19 cellular contexts compared by ENCODE assay signal in the genomic region with DNA sequence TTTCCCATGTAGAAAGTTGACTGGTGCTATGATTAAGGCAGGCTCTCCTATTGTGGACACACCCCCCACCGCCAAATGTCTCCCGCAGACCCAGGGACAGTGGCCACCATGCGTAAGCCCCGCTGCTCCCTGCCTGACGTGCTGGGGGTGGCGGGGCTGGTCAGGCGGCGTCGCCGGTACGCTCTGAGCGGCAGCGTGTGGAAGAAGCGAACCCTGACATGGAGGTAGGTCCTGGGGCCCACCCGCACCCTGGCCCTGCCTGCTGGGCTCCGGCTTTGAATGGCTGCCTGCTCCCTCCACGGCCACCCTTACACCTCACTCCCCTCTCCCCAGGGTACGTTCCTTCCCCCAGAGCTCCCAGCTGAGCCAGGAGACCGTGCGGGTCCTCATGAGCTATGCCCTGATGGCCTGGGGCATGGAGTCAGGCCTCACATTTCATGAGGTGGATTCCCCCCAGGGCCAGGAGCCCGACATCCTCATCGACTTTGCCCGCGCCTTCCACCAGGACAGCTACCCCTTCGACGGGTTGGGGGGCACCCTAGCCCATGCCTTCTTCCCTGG. TPM values are rescaled to one million over a fixed set of nuclear protein-coding genes. Genes with fewer than 3 reads are reported as not detected.
DNase-seq lines count a peak whose midpoint lies in the region; TF ChIP-seq lines count a peak whose summit lies in the region.
"Had no signal": no experiment of that assay in that cellular context is flagged by ENCODE, and none has a peak within 500 bp of the region (broad histone marks: within the 10 kb centered on the region; RNA-seq: fewer than 3 reads in every experiment).

No MANE protein-coding gene starts in this region.

- POLR2A ChIA-PET in activated CD4-positive, alpha-beta memory T cell treated with anti-CD3 and anti-CD28 coated beads, Interleukin-2, amount 10 ng/mL, durations not matched to agents 7 days and 5 days (lab: Charles Lee), result interaction anchor here (1.0 to 8.7 kb wide), 11 partner anchors 9 to 85 kb away, joined by 3 to 72 read pairs (median 9); a partner anchor contains a TSS
- POLR2A ChIA-PET in activated CD4-positive, alpha-beta memory T cell treated with anti-CD3 and anti-CD28 coated beads for 36 hours (lab: Charles Lee), result no interaction called here

- H3K79me2 ChIP-seq in DOHH2 (ENCODE audit: control insufficient read depth, low read length) (no peaks in the 10 kb centered on the region), hepatocyte (no peaks in the 10 kb centered on the region)

- no peak overlapping the region for H2AFZ ChIP-seq in hepatocyte

- CTCF ChIA-PET in activated CD4-positive, alpha-beta memory T cell treated with anti-CD3 and anti-CD28 coated beads, Interleukin-2, amount 10 ng/mL, durations not matched to agents 7 days and 5 days (lab: Charles Lee), result interaction anchor here (2.1 to 5.8 kb wide), 2 partner anchors 18 to 21 kb away, joined by 15 to 38 read pairs; no protein-coding TSS in a partner anchor
- CTCF ChIA-PET in activated CD4-positive, alpha-beta memory T cell treated with anti-CD3 and anti-CD28 coated beads for 36 hours (lab: Charles Lee), result interaction anchor here (6.2 kb wide), 1 partner anchor 19 kb away, joined by 89 read pairs; no protein-coding TSS in a partner anchor

- H3K36me3 ChIP-seq in DOHH2 (ENCODE audit: control insufficient read depth, low read length) (no peaks in the 10 kb centered on the region), neutrophil (peaks cover 51% of the 10 kb centered on the region), hepatocyte (replicated peaks; ENCODE audit: insufficient read depth, low read depth) (no peaks in the 10 kb centered on the region)

- intact Hi-C loops in activated CD4-positive, alpha-beta memory T cell treated with anti-CD3 and anti-CD28 coated beads for 36 hours (cut with micrococcal nuclease), result no loop called here
- intact Hi-C loops in activated T-helper 1 cell treated with anti-CD3 and anti-CD28 coated beads, Interleukin-12 subunit alpha, Interleukin-12 subunit beta, Interleukin-2, Interleukin-4 antibody, amounts not matched to agents 30 ng/mL and 10 ng/mL and 1 ng/mL, durations not matched to agents 14 hours and 24 hours and 36 hours (cut with micrococcal nuclease), result no loop called here

- peak overlapping the region; percentile 7 for H3K27ac ChIP-seq in DOHH2 (ENCODE audit: low read depth, low read length)
- peak overlapping the region; percentile 94 for H3K27ac ChIP-seq in neutrophil
- no peak overlapping the region for H3K27ac ChIP-seq in hepatocyte
- H3K27ac ChIP-seq: C4-2B, RWPE1 had no signal

- H4K20me1 ChIP-seq in DOHH2 (ENCODE audit: control insufficient read depth, insufficient read depth, low read depth, low read length), result no peaks in the 10 kb centered on the region
- H4K20me1 ChIP-seq in hepatocyte (ENCODE audit: insufficient read depth, poor library complexity, severe bottlenecking), result no peaks in the 10 kb centered on the region

- H3K4me1 Mint-ChIP-seq in activated CD4-positive, alpha-beta memory T cell treated with anti-CD3 and anti-CD28 coated beads, Interleukin-2, amount 10 ng/mL, durations not matched to agents 7 days and 5 days, result peaks cover 77% of the 10 kb centered on the region
- H3K4me1 Mint-ChIP-seq in activated CD4-positive, alpha-beta memory T cell treated with anti-CD3 and anti-CD28 coated beads for 36 hours (ENCODE audit: low read depth), result peaks cover 32% of the 10 kb centered on the region
- H3K4me1 Mint-ChIP-seq in activated T-helper 1 cell treated with anti-CD3 and anti-CD28 coated beads, Interleukin-12 subunit alpha, Interleukin-12 subunit beta, Interleukin-2, Interleukin-4 antibody, amounts not matched to agents 30 ng/mL and 10 ng/mL and 1 ng/mL, durations not matched to agents 14 hours and 24 hours and 36 hours (ENCODE audit: low read depth), result peaks cover 59% of the 10 kb centered on the region
- peaks cover 4% of the 10 kb centered on the region for H3K4me1 Mint-ChIP-seq in type B pancreatic cell (ENCODE audit: unreplicated experiment)

- H3K4me1 ChIP-seq in DOHH2 (ENCODE audit: control insufficient read depth, low read length) (peaks cover 42% of the 10 kb centered on the region), neutrophil (ENCODE audit: control insufficient read depth in 1 of 2, insufficient read depth in 1 of 2, low read depth in 1 of 2, low read length in 1 of 2) (peaks cover 70 to 80% of the 10 kb centered on the region in 2 experiments), hepatocyte (ENCODE audit: insufficient read depth) (peaks cover 19% of the 10 kb centered on the region)

- no peaks in the 10 kb centered on the region for H3K9me3 Mint-ChIP-seq in activated CD4-positive, alpha-beta memory T cell treated with anti-CD3 and anti-CD28 coated beads, Interleukin-2, amount 10 ng/mL, durations not matched to agents 7 days and 5 days
- H3K9me3 Mint-ChIP-seq in activated CD4-positive, alpha-beta memory T cell treated with anti-CD3 and anti-CD28 coated beads for 36 hours, result no peaks in the 10 kb centered on the region
- no peaks in the 10 kb centered on the region for H3K9me3 Mint-ChIP-seq in activated T-helper 1 cell treated with anti-CD3 and anti-CD28 coated beads, Interleukin-12 subunit alpha, Interleukin-12 subunit beta, Interleukin-2, Interleukin-4 antibody, amounts not matched to agents 30 ng/mL and 10 ng/mL and 1 ng/mL, durations not matched to agents 14 hours and 24 hours and 36 hours
- no peaks in the 10 kb centered on the region for H3K9me3 Mint-ChIP-seq in type B pancreatic cell

- peaks cover 66% of the 10 kb centered on the region for H3K36me3 Mint-ChIP-seq in activated CD4-positive, alpha-beta memory T cell treated with anti-CD3 and anti-CD28 coated beads, Interleukin-2, amount 10 ng/mL, durations not matched to agents 7 days and 5 days (ENCODE audit: low read depth)
- peaks cover 9% of the 10 kb centered on the region for H3K36me3 Mint-ChIP-seq in activated CD4-positive, alpha-beta memory T cell treated with anti-CD3 and anti-CD28 coated beads for 36 hours
- peaks cover 20% of the 10 kb centered on the region for H3K36me3 Mint-ChIP-seq in activated T-helper 1 cell treated with anti-CD3 and anti-CD28 coated beads, Interleukin-12 subunit alpha, Interleukin-12 subunit beta, Interleukin-2, Interleukin-4 antibody, amounts not matched to agents 30 ng/mL and 10 ng/mL and 1 ng/mL, durations not matched to agents 14 hours and 24 hours and 36 hours (ENCODE audit: low read depth)
- peaks cover 10% of the 10 kb centered on the region for H3K36me3 Mint-ChIP-seq in type B pancreatic cell

- H3K27me3 Mint-ChIP-seq in activated CD4-positive, alpha-beta memory T cell treated with anti-CD3 and anti-CD28 coated beads, Interleukin-2, amount 10 ng/mL, durations not matched to agents 7 days and 5 days, result peaks cover 6% of the 10 kb centered on the region
- peaks cover 7% of the 10 kb centered on the region for H3K27me3 Mint-ChIP-seq in activated CD4-positive, alpha-beta memory T cell treated with anti-CD3 and anti-CD28 coated beads for 36 hours
- peaks cover 3% of the 10 kb centered on the region for H3K27me3 Mint-ChIP-seq in activated T-helper 1 cell treated with anti-CD3 and anti-CD28 coated beads, Interleukin-12 subunit alpha, Interleukin-12 subunit beta, Interleukin-2, Interleukin-4 antibody, amounts not matched to agents 30 ng/mL and 10 ng/mL and 1 ng/mL, durations not matched to agents 14 hours and 24 hours and 36 hours (ENCODE audit: insufficient read depth)
- peaks cover 60% of the 10 kb centered on the region for H3K27me3 Mint-ChIP-seq in type B pancreatic cell

- H3K4me3 Mint-ChIP-seq in activated CD4-positive, alpha-beta memory T cell treated with anti-CD3 and anti-CD28 coated beads, Interleukin-2, amount 10 ng/mL, durations not matched to agents 7 days and 5 days, result peak overlapping the region; percentile 57
- no peak overlapping the region for H3K4me3 Mint-ChIP-seq in activated CD4-positive, alpha-beta memory T cell treated with anti-CD3 and anti-CD28 coated beads for 36 hours
- peak overlapping the region; percentile 6 for H3K4me3 Mint-ChIP-seq in activated T-helper 1 cell treated with anti-CD3 and anti-CD28 coated beads, Interleukin-12 subunit alpha, Interleukin-12 subunit beta, Interleukin-2, Interleukin-4 antibody, amounts not matched to agents 30 ng/mL and 10 ng/mL and 1 ng/mL, durations not matched to agents 14 hours and 24 hours and 36 hours
- H3K4me3 Mint-ChIP-seq in type B pancreatic cell, result no peak overlapping the region

- H3F3A ChIP-seq in DOHH2 (ENCODE audit: control insufficient read depth, insufficient read depth), result 0 out of 2 replicates have a peak, but pooled peaks cover 6% of the 10 kb centered on the region

- DNase-seq in activated CD4-positive, alpha-beta memory T cell treated with anti-CD3 and anti-CD28 coated beads, Interleukin-2, amount 10 ng/mL, durations not matched to agents 7 days and 5 days, result no peak
- DNase-seq in activated CD4-positive, alpha-beta memory T cell treated with anti-CD3 and anti-CD28 coated beads for 36 hours, result no peak
- DNase-seq in activated T-helper 1 cell treated with anti-CD3 and anti-CD28 coated beads, Interleukin-12 subunit alpha, Interleukin-12 subunit beta, Interleukin-2, Interleukin-4 antibody, amounts not matched to agents 30 ng/mL and 10 ng/mL and 1 ng/mL, durations not matched to agents 14 hours and 24 hours and 36 hours (ENCODE audit: low spot score), result no peak
- DNase-seq in hepatocyte (ENCODE audit: low spot score) (no peak), HPDE6-E6E7 (ENCODE audit: extremely low spot score) (no peak), type B pancreatic cell (ENCODE audit: extremely low spot score, unreplicated experiment) (no peak)
- DNase-seq: DND-41, GF-D8, Kasumi-1, MM.1S, NCI-H1092 treated with DMSO at 0.1 percent for 48 hours, NCI-H2081 treated with DMSO at 0.1 percent for 48 hours, NCI-H510A treated with DMSO at 0.1 percent for 48 hours, NCI-H82, PC-3 had no signal

- H3K4me3 ChIP-seq in DOHH2 (ENCODE audit: low read length) (peak overlapping the region; percentile 23), neutrophil (ENCODE audit: low read depth in 1 of 2, low read length in 1 of 2) (peak overlapping the region; percentile 99), hepatocyte (no peak overlapping the region)

- no peaks in the 10 kb centered on the region for H3K9me2 ChIP-seq in DOHH2 (replicated peaks; ENCODE audit: control insufficient read depth, low read length)
- H3K9me2 ChIP-seq in hepatocyte (replicated peaks; ENCODE audit: insufficient read depth), result no peaks in the 10 kb centered on the region

- H3K27me3 ChIP-seq in DOHH2 (ENCODE audit: control insufficient read depth, low read length) (peaks cover 22% of the 10 kb centered on the region), neutrophil (no peaks in the 10 kb centered on the region), hepatocyte (peaks cover 57% of the 10 kb centered on the region)

- H3K4me2 ChIP-seq in DOHH2 (ENCODE audit: low read length) (peak overlapping the region; percentile 59), hepatocyte (no peak overlapping the region)

- peak overlapping the region; percentile 77 for H3K27ac Mint-ChIP-seq in activated CD4-positive, alpha-beta memory T cell treated with anti-CD3 and anti-CD28 coated beads, Interleukin-2, amount 10 ng/mL, durations not matched to agents 7 days and 5 days
- H3K27ac Mint-ChIP-seq in activated CD4-positive, alpha-beta memory T cell treated with anti-CD3 and anti-CD28 coated beads for 36 hours, result no peak overlapping the region
- peak overlapping the region; percentile 85 for H3K27ac Mint-ChIP-seq in activated T-helper 1 cell treated with anti-CD3 and anti-CD28 coated beads, Interleukin-12 subunit alpha, Interleukin-12 subunit beta, Interleukin-2, Interleukin-4 antibody, amounts not matched to agents 30 ng/mL and 10 ng/mL and 1 ng/mL, durations not matched to agents 14 hours and 24 hours and 36 hours
- H3K27ac Mint-ChIP-seq in type B pancreatic cell, result no peak overlapping the region

- H3K9me3 ChIP-seq in DOHH2 (ENCODE audit: control insufficient read depth, insufficient read depth, low read length) (no peaks in the 10 kb centered on the region), neutrophil (no peaks in the 10 kb centered on the region), hepatocyte (ENCODE audit: low read depth) (no peaks in the 10 kb centered on the region)

- no peak for TF ChIP-seq CTCF in DOHH2 (IDR thresholded peaks at IDR 0.05; ENCODE audit: low read depth, low read length, poor library complexity, severe bottlenecking)
- TF ChIP-seq CTCF in neutrophil (IDR thresholded peaks at IDR 0.05), result no peak
- TF ChIP-seq CTCF in hepatocyte (IDR thresholded peaks at IDR 0.05; ENCODE audit: poor library complexity), result no peak
- TF ChIP-seq CTCF in type B pancreatic cell (conservative IDR thresholded peaks at IDR 0.05), result no peak

- 90% methylated on average over 24 of the region's 26 CpGs for WGBS in hepatocyte (ENCODE audit: low lambda C conversion rate, missing lambda C conversion rate)

RNA-seq across cellular contexts. Expression of a gene that starts 3.6 kb away (rescaled TPM):
- total RNA-seq in activated CD4-positive, alpha-beta memory T cell treated with anti-CD3 and anti-CD28 coated beads, Interleukin-2, amount 10 ng/mL, durations not matched to agents 7 days and 5 days, result 100 to 1,000 TPM; 112 to 117 TPM
- total RNA-seq in activated CD4-positive, alpha-beta memory T cell treated with anti-CD3 and anti-CD28 coated beads for 36 hours, result 1 to 10 TPM; 2.2 TPM
- total RNA-seq in activated T-helper 1 cell treated with anti-CD3 and anti-CD28 coated beads, Interleukin-12 subunit alpha, Interleukin-12 subunit beta, Interleukin-2, Interleukin-4 antibody, amounts not matched to agents 30 ng/mL and 10 ng/mL and 1 ng/mL, durations not matched to agents 14 hours and 24 hours and 36 hours, result 11.9 and 12.8 TPM in 2 replicates
- total RNA-seq in hepatocyte (0.60 TPM in 1 of 2 replicates, not detected in the other), type B pancreatic cell (ENCODE audit: low replicate concordance) (0.14 TPM in 2 replicates)
- polyA plus RNA-seq in hepatocyte, result 6.3 and 8.7 TPM in 2 replicates

RNA-seq across cellular contexts. Expression of a gene that starts 13.3 kb away (rescaled TPM):
- total RNA-seq in activated CD4-positive, alpha-beta memory T cell treated with anti-CD3 and anti-CD28 coated beads, Interleukin-2, amount 10 ng/mL, durations not matched to agents 7 days and 5 days, result 1 to 10 TPM; 1.4 to 1.9 TPM
- total RNA-seq in activated CD4-positive, alpha-beta memory T cell treated with anti-CD3 and anti-CD28 coated beads for 36 hours, result under 1 TPM; 0.40 to 0.46 TPM
- total RNA-seq in activated T-helper 1 cell treated with anti-CD3 and anti-CD28 coated beads, Interleukin-12 subunit alpha, Interleukin-12 subunit beta, Interleukin-2, Interleukin-4 antibody, amounts not matched to agents 30 ng/mL and 10 ng/mL and 1 ng/mL, durations not matched to agents 14 hours and 24 hours and 36 hours, result 0.20 TPM in 1 of 2 replicates, not detected in the other
- total RNA-seq in hepatocyte, result 10.0 and 12.3 TPM in 2 replicates
- polyA plus RNA-seq in hepatocyte, result 11.8 and 12.8 TPM in 2 replicates
- total RNA-seq in type B pancreatic cell (ENCODE audit: low replicate concordance), result 15.2 and 28.6 TPM in 2 replicates

RNA-seq across cellular contexts. Expression of a gene that starts 15.4 kb away (rescaled TPM):
- total RNA-seq in activated CD4-positive, alpha-beta memory T cell treated with anti-CD3 and anti-CD28 coated beads, Interleukin-2, amount 10 ng/mL, durations not matched to agents 7 days and 5 days, result 1,000 to 10,000 TPM; 4,131 to 4,213 TPM
- 1,000 to 10,000 TPM; 2,504 to 2,532 TPM for total RNA-seq in activated CD4-positive, alpha-beta memory T cell treated with anti-CD3 and anti-CD28 coated beads for 36 hours
- total RNA-seq in activated T-helper 1 cell treated with anti-CD3 and anti-CD28 coated beads, Interleukin-12 subunit alpha, Interleukin-12 subunit beta, Interleukin-2, Interleukin-4 antibody, amounts not matched to agents 30 ng/mL and 10 ng/mL and 1 ng/mL, durations not matched to agents 14 hours and 24 hours and 36 hours, result 993 TPM in 2 replicates
- total RNA-seq in hepatocyte (82.0 and 110 TPM in 2 replicates), type B pancreatic cell (ENCODE audit: low replicate concordance) (12.7 and 44.1 TPM in 2 replicates)
- polyA plus RNA-seq in hepatocyte, result 124 and 131 TPM in 2 replicates

RNA-seq across cellular contexts. Expression of a gene that starts 26.2 kb away (rescaled TPM):
- 10 to 100 TPM; 42.4 TPM for total RNA-seq in activated CD4-positive, alpha-beta memory T cell treated with anti-CD3 and anti-CD28 coated beads, Interleukin-2, amount 10 ng/mL, durations not matched to agents 7 days and 5 days
- total RNA-seq in activated CD4-positive, alpha-beta memory T cell treated with anti-CD3 and anti-CD28 coated beads for 36 hours, result 10 to 100 TPM; 41.2 to 42.7 TPM
- total RNA-seq in activated T-helper 1 cell treated with anti-CD3 and anti-CD28 coated beads, Interleukin-12 subunit alpha, Interleukin-12 subunit beta, Interleukin-2, Interleukin-4 antibody, amounts not matched to agents 30 ng/mL and 10 ng/mL and 1 ng/mL, durations not matched to agents 14 hours and 24 hours and 36 hours, result 48.3 and 49.0 TPM in 2 replicates
- total RNA-seq in hepatocyte, result 35.6 and 41.2 TPM in 2 replicates
- 79.4 and 86.2 TPM in 2 replicates for polyA plus RNA-seq in hepatocyte
- 40.1 and 50.7 TPM in 2 replicates for total RNA-seq in type B pancreatic cell (ENCODE audit: low replicate concordance)

RNA-seq across cellular contexts. Expression of a gene that starts 26.3 kb away (rescaled TPM):
- 10 to 100 TPM; 37.0 to 43.3 TPM for total RNA-seq in activated CD4-positive, alpha-beta memory T cell treated with anti-CD3 and anti-CD28 coated beads, Interleukin-2, amount 10 ng/mL, durations not matched to agents 7 days and 5 days
- total RNA-seq in activated CD4-positive, alpha-beta memory T cell treated with anti-CD3 and anti-CD28 coated beads for 36 hours, result 10 to 100 TPM; 31.8 to 32.8 TPM
- 30.0 and 30.9 TPM in 2 replicates for total RNA-seq in activated T-helper 1 cell treated with anti-CD3 and anti-CD28 coated beads, Interleukin-12 subunit alpha, Interleukin-12 subunit beta, Interleukin-2, Interleukin-4 antibody, amounts not matched to agents 30 ng/mL and 10 ng/mL and 1 ng/mL, durations not matched to agents 14 hours and 24 hours and 36 hours
- total RNA-seq in hepatocyte, result 19.7 and 35.7 TPM in 2 replicates
- 158 and 201 TPM in 2 replicates for polyA plus RNA-seq in hepatocyte
- 34.8 and 49.4 TPM in 2 replicates for total RNA-seq in type B pancreatic cell (ENCODE audit: low replicate concordance)

Comparison
In these comparisons a context has a peak if more than half of its experiments do, and no peak if none do; other contexts are left out.
1. H3K27ac Mint-ChIP-seq: peak in activated CD4-positive, alpha-beta memory T cell treated with anti-CD3 and anti-CD28 coated beads, Interleukin-2, amount 10 ng/mL, durations not matched to agents 7 days and 5 days (single experiment) and activated T-helper 1 cell treated with anti-CD3 and anti-CD28 coated beads, Interleukin-12 subunit alpha, Interleukin-12 subunit beta, Interleukin-2, Interleukin-4 antibody, amounts not matched to agents 30 ng/mL and 10 ng/mL and 1 ng/mL, durations not matched to agents 14 hours and 24 hours and 36 hours (single experiment); none in activated CD4-positive, alpha-beta memory T cell treated with anti-CD3 and anti-CD28 coated beads for 36 hours (single experiment) and type B pancreatic cell (single experiment).
2. H3K4me3 Mint-ChIP-seq: peak in activated CD4-positive, alpha-beta memory T cell treated with anti-CD3 and anti-CD28 coated beads, Interleukin-2, amount 10 ng/mL, durations not matched to agents 7 days and 5 days (single experiment) and activated T-helper 1 cell treated with anti-CD3 and anti-CD28 coated beads, Interleukin-12 subunit alpha, Interleukin-12 subunit beta, Interleukin-2, Interleukin-4 antibody, amounts not matched to agents 30 ng/mL and 10 ng/mL and 1 ng/mL, durations not matched to agents 14 hours and 24 hours and 36 hours (single experiment); none in activated CD4-positive, alpha-beta memory T cell treated with anti-CD3 and anti-CD28 coated beads for 36 hours (single experiment) and type B pancreatic cell (single experiment).